ENCODE assay signal across 8 cellular contexts in genomic region chr15:68550498-68551295, GRCh38. TPM values are rescaled to one million over a fixed set of nuclear protein-coding genes. Genes with fewer than 3 reads are reported as not detected.
DNase-seq lines count a peak whose midpoint lies in the region; ATAC-seq and TF ChIP-seq lines count a peak whose summit lies in the region.

No MANE protein-coding gene starts in this region.

- intact Hi-C loops in right cardiac atrium (cut with DNase I), result loop anchor here in 3 of 4 donors (5.0 to 10.0 kb wide), 5 partner anchors 246 to 377 kb away; no protein-coding TSS in a partner anchor
- intact Hi-C loops in gastrocnemius medialis (cut with DNase I; ENCODE audit: low total_unique reads), result loop anchor here (5.0 kb wide), 3 partner anchors 122 to 377 kb away; no protein-coding TSS in a partner anchor

- H3K27me3 ChIP-seq in right cardiac atrium (ENCODE audit: control insufficient read depth, insufficient read depth), result no peaks in the 10 kb centered on the region
- H3K27me3 ChIP-seq in gastrocnemius medialis, result no peaks in the 10 kb centered on the region

- H3K27ac ChIP-seq in right cardiac atrium (ENCODE audit: low read length), result no peak overlapping the region
- no peak overlapping the region for H3K27ac ChIP-seq in gastrocnemius medialis

- H3K4me1 ChIP-seq in right cardiac atrium (ENCODE audit: control insufficient read depth, insufficient read depth, low read length) (peaks cover 2% of the 10 kb centered on the region), gastrocnemius medialis (no peaks in the 10 kb centered on the region)

- H3K4me3 ChIP-seq in right cardiac atrium (ENCODE audit: low read length) (no peak overlapping the region), gastrocnemius medialis (no peak overlapping the region)

- H3K36me3 ChIP-seq in gastrocnemius medialis, result no peaks in the 10 kb centered on the region

- no peak for TF ChIP-seq POLR2A in gastrocnemius medialis (IDR thresholded peaks at IDR 0.05)

- H3K9me3 ChIP-seq in right cardiac atrium (ENCODE audit: control insufficient read depth, low read length) (no peaks in the 10 kb centered on the region), gastrocnemius medialis (no peaks in the 10 kb centered on the region)

- in situ Hi-C loops in gastrocnemius medialis (cut with MboI; ENCODE audit: low sequenced_read_pairs in 4 of 4), result loop anchor here (5.0 to 10.0 kb wide), 4 partner anchors 124 to 327 kb away; no protein-coding TSS in a partner anchor

- DNase-seq in DMS114 treated with DMSO at 0.1 percent for 48 hours (lab: John Stamatoyannopoulos, UW; ENCODE audit: unreplicated experiment), result peak; percentile 19
- peak; percentile 35 for DNase-seq in KG1 (lab: John Stamatoyannopoulos, UW)
- peak; percentile 53 for DNase-seq in SK-N-DZ (ENCODE audit: low spot score)
- DNase-seq in activated naive CD8-positive, alpha-beta T cell treated with anti-CD3 and anti-CD28 coated beads, Interleukin-2, amount 50 U/mL, for 16 hours (ENCODE audit: low read depth, low spot score), result peak; percentile 59
- peak; percentile 66 to 91 (median 85) for DNase-seq in right cardiac atrium
- peak; percentile 39 to 52 for DNase-seq in gastrocnemius medialis

- 46% methylated on average over 20 of the region's 20 CpGs for WGBS in right cardiac atrium

- peak; percentile 25 to 35 for ATAC-seq in right cardiac atrium
- peak; percentile 55 to 72 for ATAC-seq in gastrocnemius medialis
- ATAC-seq in HG03378 (IDR thresholded peaks at IDR 0.05; ENCODE audit: unreplicated experiment), result no peak
- ATAC-seq in GM21526 (IDR thresholded peaks at IDR 0.05; ENCODE audit: low FRiP score, unreplicated experiment), result no peak

- peak; percentile 61 to 93 (median 84) for TF ChIP-seq CTCF in gastrocnemius medialis (IDR thresholded peaks at IDR 0.05 in 4 of 5, conservative IDR thresholded peaks at IDR 0.05 in 1 of 5)

RNA-seq across cellular contexts. Expression of gene CORO2B, which starts 28.1 kb away (rescaled TPM):
- not detected in 2 replicates for polyA plus RNA-seq in SK-N-DZ (2014; cell fraction: cytosol; rRNA removed)
- not detected in 2 replicates for polyA plus RNA-seq in SK-N-DZ (2014; cell fraction: nucleus; rRNA removed)
- 10 to 100 TPM in 3 of 4 donors, 1 to 10 TPM in 1; 5.8 to 13.7 (median 11.3) TPM for total RNA-seq in right cardiac atrium
- polyA plus RNA-seq in right cardiac atrium, result 6.9 TPM
- 1 to 10 TPM; 1.5 to 2.2 (median 1.8) TPM for total RNA-seq in gastrocnemius medialis

Comparison
In these comparisons a context has a peak if more than half of its experiments do, and no peak if none do; other contexts are left out.
1. DNase-seq: peak in every context shown above with its lines; median percentile 85 in right cardiac atrium; 59 in activated naive CD8-positive, alpha-beta T cell treated with anti-CD3 and anti-CD28 coated beads, Interleukin-2, amount 50 U/mL, for 16 hours; 53 in SK-N-DZ; 46 in gastrocnemius medialis; 35 in KG1; 19 in DMS114 treated with DMSO at 0.1 percent for 48 hours.
2. ATAC-seq: peak in right cardiac atrium (2 of 2) and gastrocnemius medialis (2 of 2); none in HG03378 (single experiment) and GM21526 (single experiment).